Comparison of ENCODE assay signal across 15 cellular contexts in genomic region chrX:78513996-78514745, GRCh38.
A peak's percentile ranks its signal among the peaks of the same experiment; 100 is the strongest.
DNase-seq lines count a peak whose midpoint lies in the region; ATAC-seq, FAIRE-seq and TF ChIP-seq lines count a peak whose summit lies in the region.
"Had no signal": no experiment of that assay in that cellular context is flagged by ENCODE, and none has a peak within 500 bp of the region (broad histone marks: within the 10 kb centered on the region; RNA-seq: fewer than 3 reads in every experiment).

No MANE protein-coding gene starts in this region.

- TF ChIP-seq CTCF in MM.1S (IDR thresholded peaks at IDR 0.05; ENCODE audit: low read length) (no peak), esophagus squamous epithelium (IDR thresholded peaks at IDR 0.05) (no peak), progenitor cell of endocrine pancreas (IDR thresholded peaks at IDR 0.05; ENCODE audit: unreplicated experiment) (no peak), HepG2 (CRISPR knock-in tag; IDR thresholded peaks at IDR 0.05) (no peak)

- peaks cover 6% of the 10 kb centered on the region for H3F3A ChIP-seq in MM.1S (ENCODE audit: insufficient read depth, low read length)

- no peak for TF ChIP-seq RAD21 in HepG2 (CRISPR knock-in tag; IDR thresholded peaks at IDR 0.05)

- no peak for DNase-seq in activated CD4-positive, alpha-beta T cell treated with anti-CD3 and anti-CD28 coated beads, Interleukin-2, amount 10 ng/mL, durations not matched to agents 24 days and 14 days
- no peak for DNase-seq in activated CD4-positive, alpha-beta T cell treated with anti-CD3 and anti-CD28 coated beads, Interleukin-2, amount 10 ng/mL, durations not matched to agents 7 days and 5 days
- no peak for DNase-seq in MM.1S
- no peak for DNase-seq in esophagus squamous epithelium (lab: John Stamatoyannopoulos, UW)
- DNase-seq in progenitor cell of endocrine pancreas (ENCODE audit: low spot score, unreplicated experiment) = no peak
- DNase-seq in HepG2 (ENCODE audit: low spot score) = no peak
- no peak for DNase-seq in NCI-H2081 (lab: John Stamatoyannopoulos, UW)
- DNase-seq: Calu3, NCI-H1436 treated with DMSO at 0.1 percent for 48 hours, NCI-H524, ovary, trophoblast cell had no signal

- H3K4me1 Mint-ChIP-seq in activated CD4-positive, alpha-beta T cell treated with anti-CD3 and anti-CD28 coated beads, Interleukin-2, amount 10 ng/mL, durations not matched to agents 24 days and 14 days = peaks cover 40% of the 10 kb centered on the region
- H3K4me1 Mint-ChIP-seq in activated CD4-positive, alpha-beta T cell treated with anti-CD3 and anti-CD28 coated beads, Interleukin-2, amount 10 ng/mL, durations not matched to agents 7 days and 5 days = peaks cover 47% of the 10 kb centered on the region
- H3K4me1 Mint-ChIP-seq in progenitor cell of endocrine pancreas (ENCODE audit: low read depth) = peaks cover 2% of the 10 kb centered on the region

- TF ChIP-seq POLR2A in esophagus squamous epithelium (IDR thresholded peaks at IDR 0.05) (no peak), HepG2 (IDR thresholded peaks at IDR 0.05; ENCODE audit: insufficient read depth in 1 of 2, low read depth in 2 of 2, low read length in 2 of 2) (no peak)

- H3K9me3 Mint-ChIP-seq in activated CD4-positive, alpha-beta T cell treated with anti-CD3 and anti-CD28 coated beads, Interleukin-2, amount 10 ng/mL, durations not matched to agents 24 days and 14 days = peaks cover 19% of the 10 kb centered on the region
- peaks cover 29% of the 10 kb centered on the region for H3K9me3 Mint-ChIP-seq in activated CD4-positive, alpha-beta T cell treated with anti-CD3 and anti-CD28 coated beads, Interleukin-2, amount 10 ng/mL, durations not matched to agents 7 days and 5 days
- H3K9me3 Mint-ChIP-seq in progenitor cell of endocrine pancreas (ENCODE audit: low read depth) = peaks cover 22% of the 10 kb centered on the region

- intact Hi-C loops in activated CD4-positive, alpha-beta T cell treated with anti-CD3 and anti-CD28 coated beads, Interleukin-2, amount 10 ng/mL, durations not matched to agents 24 days and 14 days (cut with micrococcal nuclease) = loop anchor here (10.0 kb wide), 3 partner anchors 409 to 1509 kb away; partner anchors contain the start of gene PGK1
- intact Hi-C loops in esophagus squamous epithelium (cut with DNase I) = no loop called here
- intact Hi-C loops in HepG2 (cut with micrococcal nuclease; ENCODE audit: unreplicated experiment) = no loop called here

- peak overlapping the region; percentile 27; the same call in 1 of the 2 replicates for H3K4me2 ChIP-seq in MM.1S (ENCODE audit: low read depth, low read length)
- no peak overlapping the region for H3K4me2 ChIP-seq in HepG2 (ENCODE audit: low read depth, low read length)

- H3K9me2 ChIP-seq in MM.1S (replicated peaks; ENCODE audit: insufficient read depth, low read length) = no peaks in the 10 kb centered on the region

- H3K27me3 Mint-ChIP-seq in activated CD4-positive, alpha-beta T cell treated with anti-CD3 and anti-CD28 coated beads, Interleukin-2, amount 10 ng/mL, durations not matched to agents 24 days and 14 days = no peaks in the 10 kb centered on the region
- H3K27me3 Mint-ChIP-seq in activated CD4-positive, alpha-beta T cell treated with anti-CD3 and anti-CD28 coated beads, Interleukin-2, amount 10 ng/mL, durations not matched to agents 7 days and 5 days = no peaks in the 10 kb centered on the region
- no peaks in the 10 kb centered on the region for H3K27me3 Mint-ChIP-seq in progenitor cell of endocrine pancreas

- no peaks in the 10 kb centered on the region for H3K27me3 ChIP-seq in MM.1S (replicated peaks; ENCODE audit: insufficient read depth, low read length)
- H3K27me3 ChIP-seq in esophagus squamous epithelium = no peaks in the 10 kb centered on the region
- H3K27me3 ChIP-seq in HepG2 (ENCODE audit: control insufficient read depth in 1 of 2, insufficient read depth in 2 of 2, low read length in 2 of 2) = no peaks in the 10 kb centered on the region
- H3K27me3 ChIP-seq: ovary had no signal

- FAIRE-seq in HepG2 (lab: Jason Lieb, UNC) = no peak
- FAIRE-seq: HTR-8/SVneo had no signal

- no peaks in the 10 kb centered on the region; the same call in 1 of the 2 replicates for H3K9me3 ChIP-seq in MM.1S (replicated peaks; ENCODE audit: insufficient read depth, low read length)
- no peaks in the 10 kb centered on the region for H3K9me3 ChIP-seq in esophagus squamous epithelium
- no peaks in the 10 kb centered on the region for H3K9me3 ChIP-seq in HepG2 (ENCODE audit: low read length)
- H3K9me3 ChIP-seq: ovary had no signal

- H3K36me3 Mint-ChIP-seq in activated CD4-positive, alpha-beta T cell treated with anti-CD3 and anti-CD28 coated beads, Interleukin-2, amount 10 ng/mL, durations not matched to agents 24 days and 14 days (ENCODE audit: low read depth) = peaks cover 39% of the 10 kb centered on the region
- H3K36me3 Mint-ChIP-seq in activated CD4-positive, alpha-beta T cell treated with anti-CD3 and anti-CD28 coated beads, Interleukin-2, amount 10 ng/mL, durations not matched to agents 7 days and 5 days (ENCODE audit: low read depth) = peaks cover 26% of the 10 kb centered on the region
- H3K36me3 Mint-ChIP-seq in progenitor cell of endocrine pancreas (ENCODE audit: insufficient read depth) = no peaks in the 10 kb centered on the region

- H3K4me1 ChIP-seq in MM.1S (ENCODE audit: low read length) = peaks cover 40% of the 10 kb centered on the region
- H3K4me1 ChIP-seq in esophagus squamous epithelium = peaks cover 0 to 20% (median 7%) of the 10 kb centered on the region in 3 donors
- H3K4me1 ChIP-seq in HepG2 (ENCODE audit: insufficient read depth, low read length) = no peaks in the 10 kb centered on the region

- peak overlapping the region; percentile 39; the same call in 1 of the 2 replicates for H2AFZ ChIP-seq in MM.1S (ENCODE audit: low read length)
- no peak overlapping the region for H2AFZ ChIP-seq in HepG2 (ENCODE audit: low read length)

- WGBS in esophagus squamous epithelium, 2 donors = 26 to 37% methylated on average over 4 of the region's 4 CpGs
- WGBS in HepG2 (ENCODE audit: low lambda C conversion rate) = 0% methylated on average over 3 of the region's 4 CpGs

- peak overlapping the region; percentile 98 for H3K27ac Mint-ChIP-seq in activated CD4-positive, alpha-beta T cell treated with anti-CD3 and anti-CD28 coated beads, Interleukin-2, amount 10 ng/mL, durations not matched to agents 24 days and 14 days
- H3K27ac Mint-ChIP-seq in activated CD4-positive, alpha-beta T cell treated with anti-CD3 and anti-CD28 coated beads, Interleukin-2, amount 10 ng/mL, durations not matched to agents 7 days and 5 days = no peak overlapping the region
- peak overlapping the region; percentile 51 for H3K27ac Mint-ChIP-seq in progenitor cell of endocrine pancreas

- no peaks in the 10 kb centered on the region for H4K20me1 ChIP-seq in MM.1S (ENCODE audit: insufficient read depth, low read length)
- H4K20me1 ChIP-seq in HepG2 (ENCODE audit: insufficient read depth, low read length) = no peaks in the 10 kb centered on the region

- TF ChIP-seq EP300 in HepG2 (IDR thresholded peaks at IDR 0.05; ENCODE audit: low read depth in 2 of 2, low read length in 2 of 2) (no peak), HepG2 (CRISPR knock-in tag; IDR thresholded peaks at IDR 0.05; ENCODE audit: borderline replicate concordance) (no peak)

- CTCF ChIA-PET in activated CD4-positive, alpha-beta T cell treated with anti-CD3 and anti-CD28 coated beads, Interleukin-2, amount 10 ng/mL, durations not matched to agents 7 days and 5 days (lab: Charles Lee) = interaction anchor here (1.5 to 1.9 kb wide), 2 partner anchors 10 to 756 kb away, joined by 3 to 6 read pairs; no protein-coding TSS in a partner anchor
- CTCF ChIA-PET in HepG2 (lab: Yijun Ruan, JAX; ENCODE audit: low intra/inter-chr PET ratio, low total read pairs) = no interaction called here

- no peak for ATAC-seq in HepG2
- no peak for ATAC-seq in HG03025 (IDR thresholded peaks at IDR 0.05; ENCODE audit: low FRiP score, unreplicated experiment)

- H3K4me3 ChIP-seq in MM.1S (ENCODE audit: low read length) (no peak overlapping the region), esophagus squamous epithelium (no peak overlapping the region), HepG2 (replicated peaks in 1 of 3; ENCODE audit: insufficient read depth in 1 of 3, low read depth in 2 of 3, low read length in 3 of 3) (no peak overlapping the region)
- H3K4me3 ChIP-seq: lung, ovary had no signal

- POLR2A ChIA-PET in activated CD4-positive, alpha-beta T cell treated with anti-CD3 and anti-CD28 coated beads, Interleukin-2, amount 10 ng/mL, durations not matched to agents 7 days and 5 days (lab: Charles Lee) = no interaction called here
- POLR2A ChIA-PET in HepG2 (lab: Yijun Ruan, JAX) = no interaction called here

- BruUV-seq in HepG2 (replicated peaks; lab: Mats Ljungman, UMichigan) = no TSS peak

- no peak overlapping the region for H3K9ac ChIP-seq in MM.1S (ENCODE audit: low read length)
- no peak overlapping the region for H3K9ac ChIP-seq in HepG2 (ENCODE audit: insufficient read depth, low read depth, low read length)

- no peaks in the 10 kb centered on the region for H3K36me3 ChIP-seq in MM.1S (replicated peaks; ENCODE audit: insufficient read depth, low read length)
- H3K36me3 ChIP-seq in esophagus squamous epithelium = no peaks in the 10 kb centered on the region
- H3K36me3 ChIP-seq in HepG2 (replicated peaks in 1 of 2; ENCODE audit: control insufficient read depth in 1 of 2, insufficient read depth in 2 of 2, low read length in 2 of 2) = no peaks in the 10 kb centered on the region
- H3K36me3 ChIP-seq: ovary had no signal

- peak overlapping the region; percentile 53; the same call in 1 of the 2 replicates for H3K27ac ChIP-seq in MM.1S (ENCODE audit: low read length)
- peak overlapping the region in 3 of 4 donors; percentile 16 to 55 (median 45) for H3K27ac ChIP-seq in esophagus squamous epithelium
- H3K27ac ChIP-seq in HepG2 (ENCODE audit: extremely low read length, insufficient read depth, low read length) = no peak overlapping the region
- H3K27ac ChIP-seq: ovary had no signal

- H3K4me3 Mint-ChIP-seq in activated CD4-positive, alpha-beta T cell treated with anti-CD3 and anti-CD28 coated beads, Interleukin-2, amount 10 ng/mL, durations not matched to agents 24 days and 14 days = peak overlapping the region; percentile 23
- no peak overlapping the region for H3K4me3 Mint-ChIP-seq in activated CD4-positive, alpha-beta T cell treated with anti-CD3 and anti-CD28 coated beads, Interleukin-2, amount 10 ng/mL, durations not matched to agents 7 days and 5 days
- no peak overlapping the region for H3K4me3 Mint-ChIP-seq in progenitor cell of endocrine pancreas (ENCODE audit: low read depth)

- in situ Hi-C loops in HepG2 (cut with HindIII; ENCODE audit: extremely low pct_ligation_motif_present, low pct_unique_long_range_greater_than_20kb) = no loop called here

- H3K79me2 ChIP-seq in MM.1S (ENCODE audit: low read length) (no peaks in the 10 kb centered on the region), HepG2 (ENCODE audit: insufficient read depth, low read length) (no peaks in the 10 kb centered on the region)
